19 cellular contexts compared by ENCODE assay signal in genomic region chr4:53778122-53778521, GRCh38.
DNase-seq lines count a peak whose midpoint lies in the region; ATAC-seq and TF ChIP-seq lines count a peak whose summit lies in the region.
"Had no signal": no experiment of that assay in that cellular context is flagged by ENCODE, and none has a peak within 500 bp of the region (broad histone marks: within the 10 kb centered on the region; RNA-seq: fewer than 3 reads in every experiment).

No MANE protein-coding gene starts in this region.

- ATAC-seq in GM19023 (IDR thresholded peaks at IDR 0.05; ENCODE audit: unreplicated experiment): no peak
- no peak for ATAC-seq in stimulated activated naive CD8-positive, alpha-beta T cell treated with anti-CD3 and anti-CD28 coated beads, Interleukin-15, amount 100 ng/mL, for 72 hours

- no peaks in the 10 kb centered on the region for H3K9me2 ChIP-seq in hepatocyte (replicated peaks; ENCODE audit: insufficient read depth)

- intact Hi-C loops in mammary epithelial cell (cut with micrococcal nuclease): no loop called here
- intact Hi-C loops in MCF 10A (cut with micrococcal nuclease): no loop called here

- 89% methylated on average over 1 of the region's 1 CpG for WGBS in mammary epithelial cell (ENCODE audit: low coverage, missing lambda C conversion rate)
- whole genome bisulfite sequencing in hepatocyte (ENCODE audit: low lambda C conversion rate, missing lambda C conversion rate): 32% methylated on average over 1 of the region's 1 CpG

- H3K27ac Mint-ChIP-seq in MCF 10A (ENCODE audit: low read depth, unreplicated experiment): no peak overlapping the region
- H3K27ac Mint-ChIP-seq in stimulated activated naive CD8-positive, alpha-beta T cell treated with anti-CD3 and anti-CD28 coated beads, Interleukin-15, amount 100 ng/mL, for 72 hours: no peak overlapping the region
- H3K27ac Mint-ChIP-seq: CD4-positive, alpha-beta T cell had no signal

- H4K20me1 ChIP-seq in mammary epithelial cell (ENCODE audit: insufficient read depth, low read length) (no peaks in the 10 kb centered on the region), hepatocyte (ENCODE audit: insufficient read depth, poor library complexity, severe bottlenecking) (no peaks in the 10 kb centered on the region)

- in situ Hi-C loops in mammary epithelial cell (cut with MboI; ENCODE audit: low sequenced_read_pairs in 2 of 2): no loop called here

- H3K9me3 ChIP-seq in mammary epithelial cell (replicated peaks; ENCODE audit: insufficient read depth, low read length): no peaks in the 10 kb centered on the region
- no peaks in the 10 kb centered on the region for H3K9me3 ChIP-seq in adipocyte (ENCODE audit: control insufficient read depth, low read length)
- H3K9me3 ChIP-seq in hepatocyte (ENCODE audit: low read depth): no peaks in the 10 kb centered on the region

- H3K4me1 ChIP-seq in mammary epithelial cell (ENCODE audit: insufficient read depth, low read length) (peaks cover 14% of the 10 kb centered on the region), adipocyte (ENCODE audit: control insufficient read depth, insufficient read depth, low read length) (peaks cover 16% of the 10 kb centered on the region), hepatocyte (ENCODE audit: insufficient read depth) (peaks cover 24% of the 10 kb centered on the region)

- H3K36me3 ChIP-seq in mammary epithelial cell (ENCODE audit: insufficient read depth, low read length): no peaks in the 10 kb centered on the region
- H3K36me3 ChIP-seq in adipocyte (ENCODE audit: control insufficient read depth, insufficient read depth, low read length, severe bottlenecking): no peaks in the 10 kb centered on the region
- H3K36me3 ChIP-seq in hepatocyte (replicated peaks; ENCODE audit: insufficient read depth, low read depth): no peaks in the 10 kb centered on the region

- no peak overlapping the region for H3K4me3 Mint-ChIP-seq in MCF 10A (ENCODE audit: unreplicated experiment)
- H3K4me3 Mint-ChIP-seq in stimulated activated naive CD8-positive, alpha-beta T cell treated with anti-CD3 and anti-CD28 coated beads, Interleukin-15, amount 100 ng/mL, for 72 hours: no peak overlapping the region
- H3K4me3 Mint-ChIP-seq: CD4-positive, alpha-beta T cell had no signal

- no peak overlapping the region for H3K4me3 ChIP-seq in mammary epithelial cell (replicated peaks in 1 of 3; ENCODE audit: insufficient read depth in 1 of 3, low read depth in 2 of 3, low read length in 3 of 3)
- no peak overlapping the region for H3K4me3 ChIP-seq in adipocyte (ENCODE audit: low read length)
- no peak overlapping the region for H3K4me3 ChIP-seq in hepatocyte
- H3K4me3 ChIP-seq: PC-9 had no signal

- no peaks in the 10 kb centered on the region for H3K27me3 Mint-ChIP-seq in MCF 10A (ENCODE audit: insufficient read depth, unreplicated experiment)
- peaks cover 8% of the 10 kb centered on the region for H3K27me3 Mint-ChIP-seq in stimulated activated naive CD8-positive, alpha-beta T cell treated with anti-CD3 and anti-CD28 coated beads, Interleukin-15, amount 100 ng/mL, for 72 hours

- H3K9ac ChIP-seq in mammary epithelial cell (ENCODE audit: insufficient read depth, low read length) (no peak overlapping the region), adipocyte (ENCODE audit: low read length) (peak overlapping the region; percentile 11)
- H3K9ac ChIP-seq: KMS-11 had no signal

- BruUV-seq in mammary epithelial cell (replicated peaks; lab: Mats Ljungman, UMichigan) (no TSS peak), MCF 10A (replicated peaks; lab: Mats Ljungman, UMichigan) (no TSS peak)

- POLR2A ChIA-PET in MCF 10A (lab: Yijun Ruan, JAX): interaction anchor here (1.0 kb wide), 1 partner anchor 13 kb away, joined by 3 read pairs; no protein-coding TSS in a partner anchor

- TF ChIP-seq CTCF in mammary epithelial cell (conservative IDR thresholded peaks at IDR 0.05 in 1 of 2, IDR thresholded peaks at IDR 0.05 in 1 of 2; ENCODE audit: extremely low read depth in 1 of 2, insufficient read depth in 1 of 2, low read depth in 1 of 2, low read length in 2 of 2) (no peak), MCF 10A (IDR thresholded peaks at IDR 0.05; ENCODE audit: unreplicated experiment) (no peak), hepatocyte (IDR thresholded peaks at IDR 0.05; ENCODE audit: poor library complexity) (no peak)

- DNase-seq in mammary epithelial cell (no peak), MCF 10A (ENCODE audit: unreplicated experiment) (no peak), adipocyte (ENCODE audit: low read depth) (no peak), hepatocyte (ENCODE audit: low spot score) (no peak), retina (peak; percentile 12), activated gamma-delta T cell treated with Interleukin-2 at 50 U/mL for 16 hours (no peak)
- DNase-seq in stimulated activated naive CD8-positive, alpha-beta T cell treated with anti-CD3 and anti-CD28 coated beads, Interleukin-15, amount 100 ng/mL, for 72 hours: no peak
- DNase-seq: CD4-positive, alpha-beta T cell; DMS153; GF-D8; HCEC 1CT; NCI-H1417 treated with DMSO at 0.1 percent for 48 hours; NCI-H2029; NCI-H2171; NCI-H526; PC-9 had no signal

- dilution Hi-C loops in mammary epithelial cell (cut with HindIII; ENCODE audit: low sequenced_read_pairs): no loop called here

- CTCF ChIA-PET in mammary epithelial cell (lab: Charles Lee; ENCODE audit: low non-redundant PET): interaction anchor here (0.6 kb wide), 1 partner anchor 27 kb away, joined by 4 read pairs; no protein-coding TSS in a partner anchor
- CTCF ChIA-PET in MCF 10A (lab: Yijun Ruan, JAX): interaction anchor here (0.6 to 0.9 kb wide), 2 partner anchors 27 to 155 kb away, joined by 5 read pairs; no protein-coding TSS in a partner anchor

- H3K4me1 Mint-ChIP-seq in MCF 10A (ENCODE audit: insufficient read depth, unreplicated experiment): peaks cover 10% of the 10 kb centered on the region
- H3K4me1 Mint-ChIP-seq in stimulated activated naive CD8-positive, alpha-beta T cell treated with anti-CD3 and anti-CD28 coated beads, Interleukin-15, amount 100 ng/mL, for 72 hours: no peaks in the 10 kb centered on the region

- no peaks in the 10 kb centered on the region for H3K9me3 Mint-ChIP-seq in MCF 10A (ENCODE audit: unreplicated experiment)
- H3K9me3 Mint-ChIP-seq in stimulated activated naive CD8-positive, alpha-beta T cell treated with anti-CD3 and anti-CD28 coated beads, Interleukin-15, amount 100 ng/mL, for 72 hours: no peaks in the 10 kb centered on the region
- H3K9me3 Mint-ChIP-seq: CD4-positive, alpha-beta T cell had no signal

- H3K4me2 ChIP-seq in mammary epithelial cell (ENCODE audit: insufficient read depth, low read depth, low read length) (peak overlapping the region; percentile 61), hepatocyte (peak overlapping the region; percentile 17)
- H3K4me2 ChIP-seq: KMS-11, PC-9 had no signal

- H3K27me3 ChIP-seq in mammary epithelial cell (ENCODE audit: insufficient read depth, low read length): no peaks in the 10 kb centered on the region
- no peaks in the 10 kb centered on the region for H3K27me3 ChIP-seq in adipocyte (replicated peaks; ENCODE audit: control insufficient read depth, insufficient read depth, low read length)
- H3K27me3 ChIP-seq in hepatocyte: no peaks in the 10 kb centered on the region

- H3K27ac ChIP-seq in mammary epithelial cell (ENCODE audit: insufficient read depth, low read depth, low read length) (peak overlapping the region; percentile 22), hepatocyte (peak overlapping the region; percentile 17)
- H3K27ac ChIP-seq: KMS-11, PC-9, RWPE1 had no signal

- H3K79me2 ChIP-seq in mammary epithelial cell (ENCODE audit: insufficient read depth, low read length) (no peaks in the 10 kb centered on the region), hepatocyte (no peaks in the 10 kb centered on the region)

- H2AFZ ChIP-seq in mammary epithelial cell (ENCODE audit: low read depth, low read length) (peak overlapping the region; percentile 37), hepatocyte (no peak overlapping the region)
- H2AFZ ChIP-seq: PC-9 had no signal

- no peaks in the 10 kb centered on the region for H3K36me3 Mint-ChIP-seq in MCF 10A (ENCODE audit: insufficient read depth, unreplicated experiment)
